ENCODE assay signal across 7 cellular contexts in the genomic region with DNA sequence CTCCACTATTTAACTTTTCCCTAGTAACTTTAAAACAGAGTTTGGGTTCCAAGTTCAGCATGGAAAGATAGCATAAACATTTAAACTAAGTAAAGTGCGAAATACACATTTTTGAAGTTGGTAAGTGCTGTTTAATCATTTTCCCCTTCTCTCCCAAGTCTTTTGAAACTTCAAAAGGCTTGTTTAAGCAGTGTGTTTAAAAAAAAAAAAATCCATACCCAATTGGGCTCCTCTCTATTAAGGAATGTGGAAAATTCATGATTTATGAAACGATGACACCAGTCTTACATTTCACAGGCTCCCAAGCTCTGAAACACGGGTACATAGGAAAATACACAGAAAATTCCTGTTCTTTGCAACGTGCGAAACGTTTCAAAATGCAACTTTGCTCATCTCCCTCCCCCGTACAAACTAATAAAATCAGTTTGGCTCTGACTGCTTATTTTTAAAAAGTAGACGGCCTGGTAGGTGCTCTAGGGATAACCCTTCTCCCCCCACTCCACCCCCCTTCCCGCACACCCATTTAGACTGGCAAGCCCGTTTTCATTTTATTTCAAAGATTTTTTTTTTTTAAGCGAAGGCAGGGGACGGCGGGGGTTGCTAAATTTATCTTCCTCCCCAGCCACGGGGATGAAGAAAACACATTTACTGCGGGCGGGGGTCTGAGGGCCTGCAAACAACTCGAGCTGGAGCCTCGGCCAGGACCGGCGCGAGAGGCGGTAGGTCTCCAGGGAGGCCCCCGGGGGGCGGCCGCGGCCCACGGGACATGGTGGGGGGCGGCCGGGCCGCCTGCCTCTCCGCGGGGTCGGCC. TPM values are rescaled to one million over a fixed set of nuclear protein-coding genes. Genes with fewer than 3 reads are reported as not detected.
A peak's percentile ranks its signal among the peaks of the same experiment; 100 is the strongest.
DNase-seq lines count a peak whose midpoint lies in the region; ATAC-seq and TF ChIP-seq lines count a peak whose summit lies in the region.

No MANE protein-coding gene starts in this region.

- no peaks in the 10 kb centered on the region for H3K9me3 Mint-ChIP-seq in activated CD4-positive, alpha-beta T cell treated with anti-CD3 and anti-CD28 coated beads, Interleukin-2, amount 10 ng/mL, durations not matched to agents 7 days and 5 days

- no peak for TF ChIP-seq POLR2A in ovary (IDR thresholded peaks at IDR 0.05)

- TF ChIP-seq CTCF in fibroblast of villous mesenchyme (IDR thresholded peaks at IDR 0.05; ENCODE audit: insufficient read depth, low read depth, low read length) (no peak), ovary (IDR thresholded peaks at IDR 0.05) (no peak)

- H3K27ac ChIP-seq in ovary = peak overlapping the region; percentile 100

- H3K27ac Mint-ChIP-seq in activated CD4-positive, alpha-beta T cell treated with anti-CD3 and anti-CD28 coated beads, Interleukin-2, amount 10 ng/mL, durations not matched to agents 7 days and 5 days = peak overlapping the region; percentile 96

- H3K4me1 ChIP-seq in ovary (ENCODE audit: insufficient read depth) = peaks cover 14% of the 10 kb centered on the region

- TF ChIP-seq EP300 in ovary (IDR thresholded peaks at IDR 0.05) = no peak

- 1% methylated on average over 25 to 33 of the region's 33 CpGs for WGBS in ovary, 3 donors

- H3K9me3 ChIP-seq in ovary = no peaks in the 10 kb centered on the region

- peak overlapping the region; percentile 83 for H3K4me3 ChIP-seq in fibroblast of villous mesenchyme (ENCODE audit: low read depth, low read length)
- H3K4me3 ChIP-seq in ovary = peak overlapping the region; percentile 73

- CTCF ChIA-PET in activated CD4-positive, alpha-beta T cell treated with anti-CD3 and anti-CD28 coated beads, Interleukin-2, amount 10 ng/mL, durations not matched to agents 7 days and 5 days (lab: Charles Lee) = interaction anchor here (1.4 kb wide), 1 partner anchor 94 kb away, joined by 9 read pairs; the partner anchor contains the start of gene EIF2S3

- H3K36me3 Mint-ChIP-seq in activated CD4-positive, alpha-beta T cell treated with anti-CD3 and anti-CD28 coated beads, Interleukin-2, amount 10 ng/mL, durations not matched to agents 7 days and 5 days (ENCODE audit: low read depth) = peaks cover 29% of the 10 kb centered on the region

- ATAC-seq in HG03175 (IDR thresholded peaks at IDR 0.05; ENCODE audit: unreplicated experiment) = peak; percentile 5

- no peaks in the 10 kb centered on the region for H3K36me3 ChIP-seq in ovary

- H3K27me3 ChIP-seq in ovary = no peaks in the 10 kb centered on the region

- POLR2A ChIA-PET in activated CD4-positive, alpha-beta T cell treated with anti-CD3 and anti-CD28 coated beads, Interleukin-2, amount 10 ng/mL, durations not matched to agents 7 days and 5 days (lab: Charles Lee) = no interaction called here

- no peaks in the 10 kb centered on the region for H3K27me3 Mint-ChIP-seq in activated CD4-positive, alpha-beta T cell treated with anti-CD3 and anti-CD28 coated beads, Interleukin-2, amount 10 ng/mL, durations not matched to agents 7 days and 5 days

- DNase-seq in GM03348 (ENCODE audit: low spot score) (peak; percentile 39), fibroblast of villous mesenchyme (ENCODE audit: low read depth) (peak; percentile 86), ovary (peak in 4 of 5 donors; percentile 58 to 76 (median 70)), NCI-H774 (lab: John Stamatoyannopoulos, UW) (no peak), Kasumi-1 (lab: John Stamatoyannopoulos, UW) (no peak)
- DNase-seq in activated CD4-positive, alpha-beta T cell treated with anti-CD3 and anti-CD28 coated beads, Interleukin-2, amount 10 ng/mL, durations not matched to agents 7 days and 5 days = peak; percentile 16

- H3K4me1 Mint-ChIP-seq in activated CD4-positive, alpha-beta T cell treated with anti-CD3 and anti-CD28 coated beads, Interleukin-2, amount 10 ng/mL, durations not matched to agents 7 days and 5 days = peaks cover 64% of the 10 kb centered on the region

- H3K4me3 Mint-ChIP-seq in activated CD4-positive, alpha-beta T cell treated with anti-CD3 and anti-CD28 coated beads, Interleukin-2, amount 10 ng/mL, durations not matched to agents 7 days and 5 days = peak overlapping the region; percentile 77

- intact Hi-C loops in ovary (cut with DNase I) = loop anchor here in 2 of 4 donors (5.0 to 10.0 kb wide), 2 partner anchors 91 to 94 kb away; partner anchors contain the start of gene EIF2S3 (in 1 of the 2)

RNA-seq across cellular contexts. Expression of gene ZFX, which starts 0.8 kb away (rescaled TPM):
- total RNA-seq in activated CD4-positive, alpha-beta T cell treated with anti-CD3 and anti-CD28 coated beads, Interleukin-2, amount 10 ng/mL, durations not matched to agents 7 days and 5 days = 10 to 100 TPM; 44.6 to 46.0 TPM
- 66.4 and 82.5 TPM in 2 replicates for total RNA-seq in fibroblast of villous mesenchyme
- total RNA-seq in ovary = 10 to 100 TPM; 34.5 to 87.8 (median 82.5) TPM
- polyA plus RNA-seq in ovary = 10 to 100 TPM; 16.1 to 20.5 TPM

Comparison
In these comparisons a context has a peak if more than half of its experiments do, and no peak if none do; other contexts are left out.
1. DNase-seq: peak in GM03348 (single experiment), activated CD4-positive, alpha-beta T cell treated with anti-CD3 and anti-CD28 coated beads, Interleukin-2, amount 10 ng/mL, durations not matched to agents 7 days and 5 days (single experiment), fibroblast of villous mesenchyme (single experiment) and ovary (4 of 5); none in NCI-H774 (single experiment) and Kasumi-1 (0 of 2).